Comparison of ENCODE assay signal across 1 cellular context in genomic region chr12:94459773-94460593, GRCh38.
TF ChIP-seq lines count a peak whose summit lies in the region.

TSS of gene CEP83 (minus strand) at chr12:94459867. CDS start at chr12:94412490, 47,377 bp downstream.

TF ChIP-seq in HepG2, 621 proteins besides CTCF, POLR2A, EP300 and RAD21 (continued from another document and continues in another):
- TF ChIP-seq FOXO4 (CRISPR knock-in tag; conservative IDR thresholded peaks at IDR 0.05) (0 out of 2 replicates have a peak, but pooled peaks have one; percentile 56), MNT (IDR thresholded peaks at IDR 0.05) (peak; percentile 19; the same call in 1 of the 2 replicates), ZNF552 (CRISPR knock-in tag; IDR thresholded peaks at IDR 0.05; ENCODE audit: borderline replicate concordance) (no peak), LCORL (IDR thresholded peaks at IDR 0.05) (no peak), LCORL (CRISPR knock-in tag; IDR thresholded peaks at IDR 0.05) (peak; percentile 68), ATM (IDR thresholded peaks at IDR 0.05; ENCODE audit: borderline replicate concordance) (no peak), PLSCR1 (CRISPR knock-in tag; IDR thresholded peaks at IDR 0.05; ENCODE audit: borderline replicate concordance) (peak; percentile 54; the same call in 1 of the 2 replicates), ZNF609 (CRISPR knock-in tag; IDR thresholded peaks at IDR 0.05; ENCODE audit: borderline replicate concordance) (no peak; the same call in 1 of the 2 replicates), ZNF317 (CRISPR knock-in tag; IDR thresholded peaks at IDR 0.05) (peak; percentile 74), ZNF143 (CRISPR knock-in tag; IDR thresholded peaks at IDR 0.05) (no peak; the same call in none of the 2 replicates), ATF6 (CRISPR knock-in tag; conservative IDR thresholded peaks at IDR 0.05) (no peak), FOXK2 (IDR thresholded peaks at IDR 0.05) (no peak), PRPF4 (IDR thresholded peaks at IDR 0.05; ENCODE audit: low read depth, low read length, poor library complexity, severe bottlenecking) (no peak), KLF11 (CRISPR knock-in tag; IDR thresholded peaks at IDR 0.05) (no peak), ZNF318 (CRISPR knock-in tag; IDR thresholded peaks at IDR 0.05) (no peak), SIX4 (CRISPR knock-in tag; IDR thresholded peaks at IDR 0.05) (peak; percentile 52; the same call in 1 of the 2 replicates), SMYD3 (CRISPR knock-in tag; IDR thresholded peaks at IDR 0.05) (no peak), HOXA5 (CRISPR knock-in tag; IDR thresholded peaks at IDR 0.05) (peak; percentile 29; the same call in 1 of the 2 replicates), ZBTB40 (IDR thresholded peaks at IDR 0.05) (no peak), ZBTB40 (CRISPR knock-in tag; IDR thresholded peaks at IDR 0.05) (peak; percentile 79)
